Comparison of ENCODE assay signal across 14 cellular contexts in genomic region chr10:14723052-14723689, GRCh38. TPM values are rescaled to one million over a fixed set of nuclear protein-coding genes. Genes with fewer than 3 reads are reported as not detected.
DNase-seq lines count a peak whose midpoint lies in the region; ATAC-seq and TF ChIP-seq lines count a peak whose summit lies in the region.
"Had no signal": no experiment of that assay in that cellular context is flagged by ENCODE, and none has a peak within 500 bp of the region (broad histone marks: within the 10 kb centered on the region; RNA-seq: fewer than 3 reads in every experiment).

No MANE protein-coding gene starts in this region.

- H3K36me3 ChIP-seq in CD8-positive, alpha-beta T cell (ENCODE audit: insufficient read depth, low read length) = no peaks in the 10 kb centered on the region
- H3K36me3 ChIP-seq in naive thymus-derived CD4-positive, alpha-beta T cell (ENCODE audit: control insufficient read depth in 2 of 3, insufficient read depth in 3 of 3, low read length in 3 of 3) = no peaks in the 10 kb centered on the region
- H3K36me3 ChIP-seq in suprapubic skin = no peaks in the 10 kb centered on the region
- H3K36me3 ChIP-seq: tibial nerve had no signal

- peak in 4 of 7 experiments; percentile 15 to 66 (median 36) for DNase-seq in CD8-positive, alpha-beta T cell
- DNase-seq in T-helper 17 cell = peak in 1 of 3 donors; percentile 8
- peak in 8 of 9 donors; percentile 24 to 64 (median 52) for DNase-seq in naive thymus-derived CD4-positive, alpha-beta T cell
- DNase-seq in SKM-1 treated with dmso at 0.1 percent for 144 hours (lab: John Stamatoyannopoulos, UW; ENCODE audit: unreplicated experiment) = no peak
- no peak for DNase-seq in NCI-H2171 treated with DMSO at 0.1 percent for 48 hours (lab: John Stamatoyannopoulos, UW)
- DNase-seq in ureter (ENCODE audit: low spot score) = no peak
- DNase-seq in suprapubic skin (ENCODE audit: low spot score in 2 of 2) = no peak
- DNase-seq: caudate nucleus, DND-41, NCI-H2227 treated with DMSO at 0.1 percent for 48 hours, SK-N-SH had no signal

- CTCF ChIA-PET in CD8-positive, alpha-beta T cell (lab: Charles Lee) = no interaction called here
- CTCF ChIA-PET in naive thymus-derived CD4-positive, alpha-beta T cell (lab: Charles Lee) = interaction anchor here (0.6 to 1.2 kb wide), 3 partner anchors 17 to 180 kb away, joined by 3 read pairs; no protein-coding TSS in a partner anchor

- H3K4me3 Mint-ChIP-seq in CD8-positive, alpha-beta T cell = peak overlapping the region; percentile 17
- peak overlapping the region; percentile 74 for H3K4me3 Mint-ChIP-seq in T-helper 17 cell
- peak overlapping the region; percentile 44 for H3K4me3 Mint-ChIP-seq in activated T-helper 17 cell treated with anti-CD3 and anti-CD28 coated beads, Interleukin-2, amount 50 U/mL, for 72 hours
- H3K4me3 Mint-ChIP-seq in naive thymus-derived CD4-positive, alpha-beta T cell = peak overlapping the region; percentile 9 to 71 (median 58)

- TF ChIP-seq POLR2A in suprapubic skin (IDR thresholded peaks at IDR 0.05) = no peak

- POLR2A ChIA-PET in CD8-positive, alpha-beta T cell (lab: Charles Lee) = no interaction called here
- POLR2A ChIA-PET in naive thymus-derived CD4-positive, alpha-beta T cell (lab: Charles Lee) = interaction anchor here (0.7 to 1.1 kb wide), 2 partner anchors 24 to 135 kb away, joined by 3 read pairs; no protein-coding TSS in a partner anchor

- H3K27me3 ChIP-seq in CD8-positive, alpha-beta T cell (ENCODE audit: insufficient read depth, low read length) = no peaks in the 10 kb centered on the region
- H3K27me3 ChIP-seq in naive thymus-derived CD4-positive, alpha-beta T cell (ENCODE audit: control insufficient read depth in 2 of 2, insufficient read depth in 2 of 2, low read length in 2 of 2) = no peaks in the 10 kb centered on the region
- no peaks in the 10 kb centered on the region for H3K27me3 ChIP-seq in suprapubic skin
- H3K27me3 ChIP-seq: tibial nerve had no signal

- no peaks in the 10 kb centered on the region for H3K9me3 ChIP-seq in CD8-positive, alpha-beta T cell (ENCODE audit: low read length)
- no peaks in the 10 kb centered on the region for H3K9me3 ChIP-seq in T-helper 17 cell (ENCODE audit: control insufficient read depth, low read length, poor library complexity, severe bottlenecking)
- no peaks in the 10 kb centered on the region for H3K9me3 ChIP-seq in naive thymus-derived CD4-positive, alpha-beta T cell (ENCODE audit: control insufficient read depth in 2 of 3, low read length in 3 of 3)
- no peaks in the 10 kb centered on the region for H3K9me3 ChIP-seq in suprapubic skin
- H3K9me3 ChIP-seq: SK-N-SH, tibial nerve had no signal

- TF ChIP-seq EP300 in suprapubic skin (IDR thresholded peaks at IDR 0.05) = no peak

- ATAC-seq in CD8-positive, alpha-beta T cell = peak; percentile 67
- peak; percentile 97 for ATAC-seq in T-helper 17 cell
- peak; percentile 74 for ATAC-seq in activated T-helper 17 cell treated with anti-CD3 and anti-CD28 coated beads, Interleukin-2, amount 50 U/mL, for 72 hours (replicated peaks)
- ATAC-seq in naive thymus-derived CD4-positive, alpha-beta T cell = peak; percentile 90

- peaks cover 34% of the 10 kb centered on the region for H3K4me1 Mint-ChIP-seq in CD8-positive, alpha-beta T cell (ENCODE audit: low read depth)
- peaks cover 21% of the 10 kb centered on the region for H3K4me1 Mint-ChIP-seq in T-helper 17 cell
- peaks cover 12% of the 10 kb centered on the region for H3K4me1 Mint-ChIP-seq in activated T-helper 17 cell treated with anti-CD3 and anti-CD28 coated beads, Interleukin-2, amount 50 U/mL, for 72 hours
- peaks cover 31 to 43% (median 37%) of the 10 kb centered on the region in 7 donors for H3K4me1 Mint-ChIP-seq in naive thymus-derived CD4-positive, alpha-beta T cell

- peak overlapping the region; percentile 84 for H3K27ac Mint-ChIP-seq in CD8-positive, alpha-beta T cell
- H3K27ac Mint-ChIP-seq in T-helper 17 cell = peak overlapping the region; percentile 97
- peak overlapping the region; percentile 71 for H3K27ac Mint-ChIP-seq in activated T-helper 17 cell treated with anti-CD3 and anti-CD28 coated beads, Interleukin-2, amount 50 U/mL, for 72 hours
- H3K27ac Mint-ChIP-seq in naive thymus-derived CD4-positive, alpha-beta T cell = peak overlapping the region; percentile 47 to 97 (median 92)

- H3K27me3 Mint-ChIP-seq in CD8-positive, alpha-beta T cell (ENCODE audit: low read depth) = no peaks in the 10 kb centered on the region
- H3K27me3 Mint-ChIP-seq in T-helper 17 cell = no peaks in the 10 kb centered on the region
- H3K27me3 Mint-ChIP-seq in activated T-helper 17 cell treated with anti-CD3 and anti-CD28 coated beads, Interleukin-2, amount 50 U/mL, for 72 hours = no peaks in the 10 kb centered on the region
- H3K27me3 Mint-ChIP-seq in naive thymus-derived CD4-positive, alpha-beta T cell = no peaks in the 10 kb centered on the region

- no peak for TF ChIP-seq CTCF in CD8-positive, alpha-beta T cell (IDR thresholded peaks at IDR 0.05)
- no peak for TF ChIP-seq CTCF in suprapubic skin (IDR thresholded peaks at IDR 0.05)

- peaks cover 2% of the 10 kb centered on the region for H3K9me3 Mint-ChIP-seq in CD8-positive, alpha-beta T cell
- peaks cover 4% of the 10 kb centered on the region for H3K9me3 Mint-ChIP-seq in activated T-helper 17 cell treated with anti-CD3 and anti-CD28 coated beads, Interleukin-2, amount 50 U/mL, for 72 hours
- H3K9me3 Mint-ChIP-seq in naive thymus-derived CD4-positive, alpha-beta T cell = peaks cover 0 to 17% (median 4%) of the 10 kb centered on the region in 11 donors

- peaks cover 36% of the 10 kb centered on the region for H3K4me1 ChIP-seq in CD8-positive, alpha-beta T cell (ENCODE audit: insufficient read depth, low read length)
- H3K4me1 ChIP-seq in naive thymus-derived CD4-positive, alpha-beta T cell (ENCODE audit: control insufficient read depth in 2 of 2, insufficient read depth in 2 of 2, low read length in 2 of 2) = peaks cover 17 to 33% of the 10 kb centered on the region in 2 donors
- no peaks in the 10 kb centered on the region for H3K4me1 ChIP-seq in suprapubic skin

- intact Hi-C loops in CD8-positive, alpha-beta T cell (cut with DNase I, micrococcal nuclease) = loop anchor here in 1 of 2 experiments (1.0 to 10.0 kb wide), 2 partner anchors 75 to 938 kb away; no protein-coding TSS in a partner anchor
- intact Hi-C loops in naive thymus-derived CD4-positive, alpha-beta T cell (cut with micrococcal nuclease) = loop anchor here (2.0 to 5.0 kb wide), 5 partner anchors 20 to 186 kb away; no protein-coding TSS in a partner anchor

- no peak overlapping the region for H3K27ac ChIP-seq in CD8-positive, alpha-beta T cell (ENCODE audit: low read depth, low read length)
- peak overlapping the region; percentile 53 for H3K27ac ChIP-seq in naive thymus-derived CD4-positive, alpha-beta T cell (ENCODE audit: low read depth, low read length)
- H3K27ac ChIP-seq in suprapubic skin = no peak overlapping the region
- H3K27ac ChIP-seq: tibial nerve, VCaP had no signal

- H3K36me3 Mint-ChIP-seq in CD8-positive, alpha-beta T cell = no peaks in the 10 kb centered on the region
- H3K36me3 Mint-ChIP-seq in T-helper 17 cell (ENCODE audit: low read depth) = no peaks in the 10 kb centered on the region
- no peaks in the 10 kb centered on the region for H3K36me3 Mint-ChIP-seq in activated T-helper 17 cell treated with anti-CD3 and anti-CD28 coated beads, Interleukin-2, amount 50 U/mL, for 72 hours (ENCODE audit: low read depth)
- peaks cover 0 to 11% (median 4%) of the 10 kb centered on the region in 5 donors for H3K36me3 Mint-ChIP-seq in naive thymus-derived CD4-positive, alpha-beta T cell

- WGBS in suprapubic skin = 75% methylated on average over 5 of the region's 5 CpGs

- H3K4me3 ChIP-seq in CD8-positive, alpha-beta T cell (ENCODE audit: low read depth, low read length) = no peak overlapping the region
- peak overlapping the region; percentile 36 for H3K4me3 ChIP-seq in naive thymus-derived CD4-positive, alpha-beta T cell (ENCODE audit: low read length)
- no peak overlapping the region for H3K4me3 ChIP-seq in suprapubic skin
- H3K4me3 ChIP-seq: tibial nerve had no signal

RNA-seq across cellular contexts. Expression of gene FAM107B, which starts 51.5 kb away (rescaled TPM):
- 100 to 1,000 TPM; 271 to 274 TPM for total RNA-seq in CD8-positive, alpha-beta T cell
- total RNA-seq in T-helper 17 cell = 100 to 1,000 TPM; 258 to 399 TPM
- 100 to 1,000 TPM; 143 to 188 TPM for total RNA-seq in activated T-helper 17 cell treated with anti-CD3 and anti-CD28 coated beads, Interleukin-2, amount 50 U/mL, for 72 hours
- total RNA-seq in naive thymus-derived CD4-positive, alpha-beta T cell = 100 to 1,000 TPM; 167 to 231 (median 189) TPM
- 100 to 1,000 TPM; 213 to 236 TPM for polyA plus RNA-seq in naive thymus-derived CD4-positive, alpha-beta T cell
- total RNA-seq in ureter = 67.2 TPM
- 10 to 100 TPM; 19.5 to 35.2 (median 25.6) TPM for total RNA-seq in suprapubic skin

Comparison
In these comparisons a context has a peak if more than half of its experiments do, and no peak if none do; other contexts are left out.
1. DNase-seq: peak in CD8-positive, alpha-beta T cell (4 of 7) and naive thymus-derived CD4-positive, alpha-beta T cell (8 of 9); none in SKM-1 treated with dmso at 0.1 percent for 144 hours (single experiment), NCI-H2171 treated with DMSO at 0.1 percent for 48 hours (single experiment), ureter (single experiment) and suprapubic skin (0 of 2).
2. H3K4me3 Mint-ChIP-seq: peak in every context shown above with its lines; median percentile 74 in T-helper 17 cell; 58 in naive thymus-derived CD4-positive, alpha-beta T cell; 44 in activated T-helper 17 cell treated with anti-CD3 and anti-CD28 coated beads, Interleukin-2, amount 50 U/mL, for 72 hours; 17 in CD8-positive, alpha-beta T cell.
3. Peak in every context shown above with its lines, with median percentiles within 50 percentile points of each other: ATAC-seq and H3K27ac Mint-ChIP-seq.